In the genomic region with DNA sequence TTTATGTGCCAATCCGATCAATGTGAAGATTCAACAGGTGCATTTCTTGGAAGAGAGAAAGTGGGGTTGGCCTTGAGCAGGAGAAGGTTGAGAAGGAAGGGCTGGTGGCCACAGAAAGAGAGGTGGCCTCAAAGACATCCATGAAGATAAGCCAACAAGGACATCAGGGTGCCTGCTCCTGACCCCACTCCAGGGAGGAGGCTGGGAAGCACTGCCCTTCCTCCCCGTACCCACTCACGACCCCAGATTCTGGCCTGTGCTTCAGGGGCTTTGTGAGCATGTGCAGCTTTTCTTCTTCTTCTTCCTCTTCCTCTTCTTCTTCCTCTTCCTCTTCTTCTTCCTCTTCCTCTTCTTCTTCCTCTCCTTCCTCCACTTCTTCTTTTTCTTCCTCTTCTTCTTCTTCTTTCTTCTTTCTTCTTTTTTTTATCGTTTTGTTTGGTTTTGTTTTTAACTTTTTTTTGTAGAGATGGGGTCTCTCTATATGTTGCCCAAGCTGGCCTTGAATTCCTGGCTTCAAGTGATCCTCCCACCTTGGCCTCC, we compare ENCODE assay signal across 15 cellular contexts. TPM values are rescaled to one million over a fixed set of nuclear protein-coding genes. Genes with fewer than 3 reads are reported as not detected.
DNase-seq lines count a peak whose midpoint lies in the region; ATAC-seq and TF ChIP-seq lines count a peak whose summit lies in the region.
"Had no signal": no experiment of that assay in that cellular context is flagged by ENCODE, and none has a peak within 500 bp of the region (broad histone marks: within the 10 kb centered on the region; RNA-seq: fewer than 3 reads in every experiment).

No MANE protein-coding gene starts in this region.

- no peaks in the 10 kb centered on the region for H3K9me3 Mint-ChIP-seq in activated naive CD4-positive, alpha-beta T cell treated with anti-CD3 and anti-CD28 coated beads, Interleukin-2, amount 50 U/mL, for 24 hours
- no peaks in the 10 kb centered on the region for H3K9me3 Mint-ChIP-seq in activated naive CD4-positive, alpha-beta T cell treated with anti-CD3 and anti-CD28 coated beads, Interleukin-2, amount 10 ng/mL, durations not matched to agents 7 days and 5 days
- peaks cover 0 to 7% (median 3%) of the 10 kb centered on the region in 7 donors for H3K9me3 Mint-ChIP-seq in naive B cell
- H3K9me3 Mint-ChIP-seq: activated CD4-positive, alpha-beta T cell treated with anti-CD3 and anti-CD28 coated beads, Interleukin-2, amount 10 ng/mL, durations not matched to agents 7 days and 5 days; endodermal cell had no signal

- ATAC-seq in naive B cell (ENCODE audit: low read depth in 2 of 2) (no peak), upper lobe of left lung (ENCODE audit: low FRiP score in 2 of 2) (no peak)

- H4K20me1 ChIP-seq in Karpas-422 (ENCODE audit: insufficient read depth, low read depth, low read length) = no peaks in the 10 kb centered on the region

- CTCF ChIA-PET in activated naive CD4-positive, alpha-beta T cell treated with anti-CD3 and anti-CD28 coated beads, Interleukin-2, amount 10 ng/mL, durations not matched to agents 7 days and 5 days (lab: Charles Lee) = interaction anchor here (1.2 to 1.4 kb wide), 2 partner anchors 11 to 67 kb away, joined by 3 to 5 read pairs; no protein-coding TSS in a partner anchor

- H3K9me2 ChIP-seq in Karpas-422 (replicated peaks; ENCODE audit: insufficient read depth, low read length) = no peaks in the 10 kb centered on the region

- H3K27ac ChIP-seq in upper lobe of left lung = peak overlapping the region; percentile 63 to 80 (median 78)
- H3K27ac ChIP-seq in Karpas-422 (ENCODE audit: low read length) = no peak overlapping the region

- no peak for TF ChIP-seq CTCF in upper lobe of left lung (IDR thresholded peaks at IDR 0.05)

- no peaks in the 10 kb centered on the region for H3K36me3 Mint-ChIP-seq in activated naive CD4-positive, alpha-beta T cell treated with anti-CD3 and anti-CD28 coated beads, Interleukin-2, amount 50 U/mL, for 24 hours
- H3K36me3 Mint-ChIP-seq in activated naive CD4-positive, alpha-beta T cell treated with anti-CD3 and anti-CD28 coated beads, Interleukin-2, amount 10 ng/mL, durations not matched to agents 7 days and 5 days = no peaks in the 10 kb centered on the region
- H3K36me3 Mint-ChIP-seq in naive B cell = peaks cover 0 to 8% of the 10 kb centered on the region in 2 donors

- no peak overlapping the region for H3K4me3 Mint-ChIP-seq in activated naive CD4-positive, alpha-beta T cell treated with anti-CD3 and anti-CD28 coated beads, Interleukin-2, amount 50 U/mL, for 24 hours
- no peak overlapping the region for H3K4me3 Mint-ChIP-seq in activated naive CD4-positive, alpha-beta T cell treated with anti-CD3 and anti-CD28 coated beads, Interleukin-2, amount 10 ng/mL, durations not matched to agents 7 days and 5 days
- H3K4me3 Mint-ChIP-seq in naive B cell = no peak overlapping the region
- H3K4me3 Mint-ChIP-seq: activated CD4-positive, alpha-beta T cell treated with anti-CD3 and anti-CD28 coated beads, Interleukin-2, amount 10 ng/mL, durations not matched to agents 7 days and 5 days; endodermal cell had no signal

- H3K36me3 ChIP-seq in upper lobe of left lung (no peaks in the 10 kb centered on the region), Karpas-422 (ENCODE audit: insufficient read depth, low read length) (no peaks in the 10 kb centered on the region)

- peak overlapping the region; percentile 0 for H3K27ac Mint-ChIP-seq in activated naive CD4-positive, alpha-beta T cell treated with anti-CD3 and anti-CD28 coated beads, Interleukin-2, amount 50 U/mL, for 24 hours
- H3K27ac Mint-ChIP-seq in activated naive CD4-positive, alpha-beta T cell treated with anti-CD3 and anti-CD28 coated beads, Interleukin-2, amount 10 ng/mL, durations not matched to agents 7 days and 5 days = no peak overlapping the region
- H3K27ac Mint-ChIP-seq in naive B cell = peak overlapping the region in 4 of 6 donors; percentile 0 to 85 (median 39)
- H3K27ac Mint-ChIP-seq: activated CD4-positive, alpha-beta T cell treated with anti-CD3 and anti-CD28 coated beads, Interleukin-2, amount 10 ng/mL, durations not matched to agents 7 days and 5 days; endodermal cell had no signal

- no peak for TF ChIP-seq POLR2A in upper lobe of left lung (IDR thresholded peaks at IDR 0.05)

- 86 to 87% methylated on average over 4 of the region's 4 CpGs for WGBS in upper lobe of left lung, 2 donors

- H3K4me2 ChIP-seq in Karpas-422 (ENCODE audit: low read depth, low read length, poor library complexity, severe bottlenecking) = no peak overlapping the region

- no peak for DNase-seq in activated naive CD4-positive, alpha-beta T cell treated with anti-CD3 and anti-CD28 coated beads, Interleukin-2, amount 10 ng/mL, durations not matched to agents 7 days and 5 days
- DNase-seq in ecto neural progenitor cell (ENCODE audit: low spot score) = peak; percentile 14
- no peak for DNase-seq in naive B cell
- DNase-seq in upper lobe of left lung = no peak
- no peak for DNase-seq in NCI-H345 (lab: John Stamatoyannopoulos, UW)
- DNase-seq in activated gamma-delta T cell treated with Interleukin-2 at 50 U/mL for 16 hours = no peak
- DNase-seq in Karpas-422 = no peak
- DNase-seq: activated CD4-positive, alpha-beta T cell treated with anti-CD3 and anti-CD28 coated beads, Interleukin-2, amount 10 ng/mL, durations not matched to agents 7 days and 5 days; COR-L47; endodermal cell; GDM1; kidney glomerular epithelial cell; NCI-H1417; stimulated activated naive CD4-positive, alpha-beta T cell treated with Interleukin-2 at 50 U/mL for 16 hours had no signal

- H3K9ac ChIP-seq in Karpas-422 (ENCODE audit: low read length) = no peak overlapping the region

- H3K4me1 ChIP-seq in upper lobe of left lung (peaks cover 32 to 73% (median 51%) of the 10 kb centered on the region in 4 donors), Karpas-422 (ENCODE audit: low read length) (no peaks in the 10 kb centered on the region)

- H3K27me3 Mint-ChIP-seq in activated naive CD4-positive, alpha-beta T cell treated with anti-CD3 and anti-CD28 coated beads, Interleukin-2, amount 50 U/mL, for 24 hours = no peaks in the 10 kb centered on the region
- H3K27me3 Mint-ChIP-seq in activated naive CD4-positive, alpha-beta T cell treated with anti-CD3 and anti-CD28 coated beads, Interleukin-2, amount 10 ng/mL, durations not matched to agents 7 days and 5 days = peaks cover 35% of the 10 kb centered on the region
- peaks cover 4 to 39% (median 20%) of the 10 kb centered on the region in 3 donors for H3K27me3 Mint-ChIP-seq in naive B cell
- H3K27me3 Mint-ChIP-seq: activated CD4-positive, alpha-beta T cell treated with anti-CD3 and anti-CD28 coated beads, Interleukin-2, amount 10 ng/mL, durations not matched to agents 7 days and 5 days had no signal

- TF ChIP-seq EP300 in upper lobe of left lung (IDR thresholded peaks at IDR 0.05) = no peak

- no peak overlapping the region for H2AFZ ChIP-seq in Karpas-422 (ENCODE audit: low read length)

- H3K4me3 ChIP-seq in upper lobe of left lung (no peak overlapping the region), Karpas-422 (ENCODE audit: low read length) (no peak overlapping the region)

- no peaks in the 10 kb centered on the region for H3K4me1 Mint-ChIP-seq in activated naive CD4-positive, alpha-beta T cell treated with anti-CD3 and anti-CD28 coated beads, Interleukin-2, amount 50 U/mL, for 24 hours
- peaks cover 12% of the 10 kb centered on the region for H3K4me1 Mint-ChIP-seq in activated naive CD4-positive, alpha-beta T cell treated with anti-CD3 and anti-CD28 coated beads, Interleukin-2, amount 10 ng/mL, durations not matched to agents 7 days and 5 days
- peaks cover 3 to 7% (median 4%) of the 10 kb centered on the region in 3 donors for H3K4me1 Mint-ChIP-seq in naive B cell

- no peaks in the 10 kb centered on the region for H3K79me2 ChIP-seq in Karpas-422 (ENCODE audit: low read length)

- H3K9me3 ChIP-seq in upper lobe of left lung (no peaks in the 10 kb centered on the region), Karpas-422 (ENCODE audit: low read length) (no peaks in the 10 kb centered on the region)

- no peaks in the 10 kb centered on the region for H3K27me3 ChIP-seq in upper lobe of left lung
- H3K27me3 ChIP-seq in Karpas-422 (ENCODE audit: low read length) = no peaks in the 10 kb centered on the region

RNA-seq across cellular contexts. Expression of a gene that starts 30.3 kb away (rescaled TPM):
- polyA plus RNA-seq in naive B cell (ENCODE audit: low read depth in 6 of 6) = not detected
- total RNA-seq in upper lobe of left lung = 100 to 1,000 TPM in 5 of 6 donors, 10 to 100 TPM in 1; 50.3 to 162 (median 137) TPM
- not detected in 2 replicates for total RNA-seq in Karpas-422 (2014; rRNA removed; shearing (Covaris generic); ENCODE audit: low replicate concordance)
- total RNA-seq: activated CD4-positive, alpha-beta T cell treated with anti-CD3 and anti-CD28 coated beads, Interleukin-2, amount 10 ng/mL, durations not matched to agents 7 days and 5 days had no signal

Comparison
In these comparisons a context has a peak if more than half of its experiments do, and no peak if none do; other contexts are left out.
1. RNA of a gene that starts 30.3 kb away (total RNA-seq): 50.3 to 162 TPM in upper lobe of left lung; not detected in Karpas-422; every median in the first group is over 10 times any median in the second.